8 cellular contexts compared by ENCODE assay signal in genomic region chr2:202033317-202034248, GRCh38.
DNase-seq lines count a peak whose midpoint lies in the region; ATAC-seq lines count a peak whose summit lies in the region.

TSS of gene FZD7 (plus strand) at chr2:202033855. CDS start at chr2:202034648, 793 bp downstream.

- ATAC-seq in HG02885 (IDR thresholded peaks at IDR 0.05; ENCODE audit: poor library complexity, unreplicated experiment), result peak; percentile 85

- DNase-seq in NCI-H524 (lab: John Stamatoyannopoulos, UW), result peak; percentile 70 to 84
- no peak for DNase-seq in NCI-H524 treated with DMSO at 0.1 percent for 48 hours (lab: John Stamatoyannopoulos, UW)
- DNase-seq in NCI-H2107 treated with DMSO at 0.1 percent for 48 hours (lab: John Stamatoyannopoulos, UW; ENCODE audit: unreplicated experiment), result peak; percentile 40
- DNase-seq in activated CD4-positive, CD25-positive, alpha-beta regulatory T cell (lab: John Stamatoyannopoulos, UW), result peak; percentile 64 to 78 (median 72)
- peak; percentile 79 for DNase-seq in central memory CD4-positive, alpha-beta T cell
- DNase-seq in islet precursor cell, result peak; percentile 96
- peak; percentile 72 to 81 for DNase-seq in stimulated activated CD4-positive, alpha-beta T cell treated with anti-CD3 and anti-CD28 coated beads, Interleukin-12 subunit alpha, Interleukin-12 subunit beta, amount 100 ng/mL, for 24 hours (ENCODE audit: low read depth in 2 of 2)
